In the genomic region with DNA sequence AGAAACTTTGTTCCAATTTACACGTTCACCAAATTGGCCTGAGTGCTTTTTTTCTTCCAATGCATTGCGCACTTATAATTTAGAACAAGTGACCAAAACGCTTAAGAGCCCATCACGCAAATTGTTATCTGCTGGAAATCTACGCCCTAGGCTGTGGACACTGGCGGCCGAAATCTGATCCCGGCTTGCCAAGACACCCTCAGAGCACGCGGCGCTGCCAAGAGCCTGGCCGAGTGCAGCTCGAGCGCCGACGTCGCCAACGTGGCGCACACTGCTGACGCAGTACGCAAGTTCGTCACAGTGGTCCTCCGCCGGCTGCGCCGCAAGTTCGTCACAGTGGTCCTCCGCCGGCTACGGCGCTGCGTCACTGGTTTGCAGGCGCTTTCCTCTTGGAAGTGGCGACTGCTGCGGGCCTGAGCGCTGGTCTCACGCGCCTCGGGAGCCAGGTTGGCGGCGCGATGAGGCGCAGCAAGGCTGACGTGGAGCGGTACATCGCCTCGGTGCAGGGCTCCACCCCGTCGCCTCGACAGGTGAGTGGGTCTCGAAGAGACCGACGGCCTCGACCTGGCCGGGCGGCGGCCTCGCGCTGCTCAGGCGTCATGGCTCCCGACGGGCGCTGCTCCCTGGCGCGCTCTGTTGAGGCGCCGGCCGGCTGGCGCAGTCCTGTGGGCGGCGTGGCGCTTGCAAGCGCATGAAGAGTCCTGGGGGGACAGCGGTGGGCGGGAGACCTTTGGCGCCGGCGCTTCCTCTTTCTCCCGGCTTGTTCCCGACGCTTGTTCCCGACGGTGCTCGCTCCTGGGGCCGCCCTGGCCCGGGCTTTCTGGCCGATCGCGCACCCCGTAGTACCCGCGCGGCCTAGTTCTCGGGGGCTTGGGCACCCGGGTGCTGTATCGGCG, we compare ENCODE assay signal across 1 cellular context.
TF ChIP-seq lines count a peak whose summit lies in the region.

Gene RANBP2 (plus strand): TSS at position 334 of the 896 bp plus-strand sequence. CDS start 125 bp downstream, at position 459.

TF ChIP-seq in GM12878, 131 proteins besides CTCF, POLR2A, EP300 and RAD21 (continued from another document and continues in another):
- TF ChIP-seq, protein P1, sequence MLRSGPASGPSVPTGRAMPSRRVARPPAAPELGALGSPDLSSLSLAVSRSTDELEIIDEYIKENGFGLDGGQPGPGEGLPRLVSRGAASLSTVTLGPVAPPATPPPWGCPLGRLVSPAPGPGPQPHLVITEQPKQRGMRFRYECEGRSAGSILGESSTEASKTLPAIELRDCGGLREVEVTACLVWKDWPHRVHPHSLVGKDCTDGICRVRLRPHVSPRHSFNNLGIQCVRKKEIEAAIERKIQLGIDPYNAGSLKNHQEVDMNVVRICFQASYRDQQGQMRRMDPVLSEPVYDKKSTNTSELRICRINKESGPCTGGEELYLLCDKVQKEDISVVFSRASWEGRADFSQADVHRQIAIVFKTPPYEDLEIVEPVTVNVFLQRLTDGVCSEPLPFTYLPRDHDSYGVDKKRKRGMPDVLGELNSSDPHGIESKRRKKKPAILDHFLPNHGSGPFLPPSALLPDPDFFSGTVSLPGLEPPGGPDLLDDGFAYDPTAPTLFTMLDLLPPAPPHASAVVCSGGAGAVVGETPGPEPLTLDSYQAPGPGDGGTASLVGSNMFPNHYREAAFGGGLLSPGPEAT (IDR thresholded peaks at IDR 0.05; ENCODE audit: low read depth): peak; percentile 69; the same call in 1 of the 2 replicates
- TF ChIP-seq MYB (IDR thresholded peaks at IDR 0.05; ENCODE audit: borderline replicate concordance, low read depth, low read length) (no peak), RELA (IDR thresholded peaks at IDR 0.05; ENCODE audit: borderline replicate concordance, partially characterized antibody) (peak; percentile 90), ZNF217 (IDR thresholded peaks at IDR 0.05) (no peak; the same call in 1 of the 2 replicates), CUX1 (IDR thresholded peaks at IDR 0.05; ENCODE audit: insufficient replicate concordance, low read depth, low read length) (no peak), PKNOX1 (IDR thresholded peaks at IDR 0.05) (peak; percentile 80), SREBF1 (IDR thresholded peaks at IDR 0.05; ENCODE audit: low read length) (no peak), IKZF2 (IDR thresholded peaks at IDR 0.05) (peak; percentile 22 to 24; a peak in 2 of 4 replicates), IKZF1 (conservative IDR thresholded peaks at IDR 0.05) (peak; percentile 91), LARP7 (IDR thresholded peaks at IDR 0.05) (peak; percentile 79), TCF12 (IDR thresholded peaks at IDR 0.05; ENCODE audit: low read depth, low read length) (peak; percentile 39; the same call in 1 of the 2 replicates), FOXK2 (IDR thresholded peaks at IDR 0.05) (peak; percentile 22; the same call in 1 of the 2 replicates), MTA2 (IDR thresholded peaks at IDR 0.05; ENCODE audit: low read depth) (peak; percentile 33; the same call in 1 of the 2 replicates), ZZZ3 (IDR thresholded peaks at IDR 0.05; ENCODE audit: control insufficient read depth, insufficient read length, low read depth) (no peak), SUZ12 (IDR thresholded peaks at IDR 0.05; ENCODE audit: unreplicated experiment) (no peak), ZNF687 (IDR thresholded peaks at IDR 0.05) (peak; percentile 100), NFYA (IDR thresholded peaks at IDR 0.05; ENCODE audit: borderline replicate concordance, low read depth, low read length) (no peak), POU2F2 (IDR thresholded peaks at IDR 0.05; ENCODE audit: borderline replicate concordance, low read depth, low read length) (peak; percentile 70; the same call in 2 of the 3 replicates), BRCA1 (IDR thresholded peaks at IDR 0.05; ENCODE audit: low read depth, low read length) (no peak), STAT3 (IDR thresholded peaks at IDR 0.05; ENCODE audit: low read depth, low read length) (no peak), CHD4 (IDR thresholded peaks at IDR 0.05) (no peak), NRF1 (conservative IDR thresholded peaks at IDR 0.05; ENCODE audit: low read depth, low read length) (no peak), BMI1 (IDR thresholded peaks at IDR 0.05; ENCODE audit: borderline replicate concordance) (no peak), PAX8 (IDR thresholded peaks at IDR 0.05) (0 out of 2 replicates have a peak, but pooled peaks have one; percentile 12), TCF3 (IDR thresholded peaks at IDR 0.05; ENCODE audit: borderline replicate concordance, insufficient read depth, low read depth, low read length) (peak; percentile 22; the same call in 1 of the 2 replicates), CBFB (IDR thresholded peaks at IDR 0.05; ENCODE audit: low read depth) (peak; percentile 23; the same call in 1 of the 2 replicates), SMAD1 (IDR thresholded peaks at IDR 0.05; ENCODE audit: low read depth, partially characterized antibody) (peak; percentile 75), IRF5 (IDR thresholded peaks at IDR 0.05; ENCODE audit: borderline replicate concordance) (no peak), NR2C1 (IDR thresholded peaks at IDR 0.05) (no peak), SUPT20H (IDR thresholded peaks at IDR 0.05; ENCODE audit: borderline replicate concordance, control insufficient read depth, low read depth, low read length) (no peak), CBX3 (IDR thresholded peaks at IDR 0.05; ENCODE audit: borderline replicate concordance, low read depth) (no peak), TAF1 (IDR thresholded peaks at IDR 0.05; ENCODE audit: borderline replicate concordance, low read depth, low read length) (peak; percentile 85; the same call in 1 of the 2 replicates), ZNF274 (IDR thresholded peaks at IDR 0.05; ENCODE audit: insufficient read depth, insufficient read length) (no peak)
- TF ChIP-seq, protein P2, sequence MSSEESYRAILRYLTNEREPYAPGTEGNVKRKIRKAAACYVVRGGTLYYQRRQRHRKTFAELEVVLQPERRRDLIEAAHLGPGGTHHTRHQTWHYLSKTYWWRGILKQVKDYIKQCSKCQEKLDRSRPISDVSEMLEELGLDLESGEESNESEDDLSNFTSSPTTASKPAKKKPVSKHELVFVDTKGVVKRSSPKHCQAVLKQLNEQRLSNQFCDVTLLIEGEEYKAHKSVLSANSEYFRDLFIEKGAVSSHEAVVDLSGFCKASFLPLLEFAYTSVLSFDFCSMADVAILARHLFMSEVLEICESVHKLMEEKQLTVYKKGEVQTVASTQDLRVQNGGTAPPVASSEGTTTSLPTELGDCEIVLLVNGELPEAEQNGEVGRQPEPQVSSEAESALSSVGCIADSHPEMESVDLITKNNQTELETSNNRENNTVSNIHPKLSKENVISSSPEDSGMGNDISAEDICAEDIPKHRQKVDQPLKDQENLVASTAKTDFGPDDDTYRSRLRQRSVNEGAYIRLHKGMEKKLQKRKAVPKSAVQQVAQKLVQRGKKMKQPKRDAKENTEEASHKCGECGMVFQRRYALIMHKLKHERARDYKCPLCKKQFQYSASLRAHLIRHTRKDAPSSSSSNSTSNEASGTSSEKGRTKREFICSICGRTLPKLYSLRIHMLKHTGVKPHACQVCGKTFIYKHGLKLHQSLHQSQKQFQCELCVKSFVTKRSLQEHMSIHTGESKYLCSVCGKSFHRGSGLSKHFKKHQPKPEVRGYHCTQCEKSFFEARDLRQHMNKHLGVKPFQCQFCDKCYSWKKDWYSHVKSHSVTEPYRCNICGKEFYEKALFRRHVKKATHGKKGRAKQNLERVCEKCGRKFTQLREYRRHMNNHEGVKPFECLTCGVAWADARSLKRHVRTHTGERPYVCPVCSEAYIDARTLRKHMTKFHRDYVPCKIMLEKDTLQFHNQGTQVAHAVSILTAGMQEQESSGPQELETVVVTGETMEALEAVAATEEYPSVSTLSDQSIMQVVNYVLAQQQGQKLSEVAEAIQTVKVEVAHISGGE (CRISPR knock-in tag; IDR thresholded peaks at IDR 0.05): no peak
